Comparison of ENCODE assay signal across 1 cellular context in the genomic region with DNA sequence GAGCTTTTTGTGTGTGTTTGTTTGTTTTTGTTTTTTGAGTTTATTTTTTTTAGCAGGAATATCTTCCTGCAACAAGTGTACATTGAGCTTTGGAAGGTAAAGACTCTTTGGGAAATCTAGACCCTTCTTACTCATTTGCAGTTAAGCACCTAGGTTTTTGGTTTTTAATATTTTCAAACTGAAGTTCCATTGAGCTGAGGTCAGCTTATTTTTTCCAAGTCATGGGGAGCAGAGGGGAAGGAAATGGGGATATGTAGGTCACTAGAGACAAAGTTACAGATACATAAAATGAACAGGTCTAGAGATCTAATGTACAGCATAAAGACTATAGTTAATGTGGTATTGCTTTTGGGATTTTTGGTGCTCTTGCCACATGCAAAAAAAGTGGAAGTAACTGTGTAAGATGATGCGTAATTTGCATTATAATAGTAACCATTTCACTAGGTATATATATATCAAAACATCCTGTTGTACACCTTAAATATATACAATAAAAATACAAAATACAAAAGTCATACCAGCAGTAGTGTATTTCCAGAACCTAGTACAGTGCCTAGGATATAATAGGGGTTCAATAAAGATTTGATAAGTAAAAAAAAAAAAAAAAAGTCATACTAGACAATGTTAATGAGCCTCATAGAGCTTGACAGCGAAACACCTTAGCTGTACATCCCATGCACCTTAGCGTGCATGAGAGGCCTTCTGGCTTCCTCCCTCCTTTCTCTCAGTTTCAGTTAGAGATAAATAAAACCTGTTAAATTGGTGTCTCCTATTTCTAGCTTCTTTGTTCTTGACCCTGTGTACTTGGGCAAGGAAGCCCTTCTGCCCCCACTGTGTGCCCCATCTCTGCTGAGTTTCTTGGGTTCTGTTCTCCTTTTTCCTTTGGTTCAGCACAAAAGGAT.
A peak's percentile ranks its signal among the peaks of the same experiment; 100 is the strongest.
TF ChIP-seq lines count a peak whose summit lies in the region.

No MANE protein-coding gene starts in this region.

TF ChIP-seq in K562, 482 proteins besides CTCF, POLR2A, EP300 and RAD21:
- TF ChIP-seq HIVEP1 (CRISPR knock-in tag; IDR thresholded peaks at IDR 0.05), result no peak
- TF ChIP-seq MYC (IDR thresholded peaks at IDR 0.05; ENCODE audit: low read depth, low read length), result no peak
- no peak for TF ChIP-seq MYC (CRISPR knock-in tag; IDR thresholded peaks at IDR 0.05; ENCODE audit: borderline replicate concordance, low read depth)
- no peak for TF ChIP-seq JUN (IDR thresholded peaks at IDR 0.05; ENCODE audit: borderline replicate concordance, low read depth, low read length)
- no peak for TF ChIP-seq JUN (CRISPR knock-in tag; IDR thresholded peaks at IDR 0.05; ENCODE audit: borderline replicate concordance)
- no peak for TF ChIP-seq ZNF408 (CRISPR knock-in tag; IDR thresholded peaks at IDR 0.05; ENCODE audit: low read depth)
- peak; percentile 37; the same call in 1 of the 2 replicates for TF ChIP-seq MAFK (IDR thresholded peaks at IDR 0.05; ENCODE audit: low read length)
- TF ChIP-seq, protein P1, sequence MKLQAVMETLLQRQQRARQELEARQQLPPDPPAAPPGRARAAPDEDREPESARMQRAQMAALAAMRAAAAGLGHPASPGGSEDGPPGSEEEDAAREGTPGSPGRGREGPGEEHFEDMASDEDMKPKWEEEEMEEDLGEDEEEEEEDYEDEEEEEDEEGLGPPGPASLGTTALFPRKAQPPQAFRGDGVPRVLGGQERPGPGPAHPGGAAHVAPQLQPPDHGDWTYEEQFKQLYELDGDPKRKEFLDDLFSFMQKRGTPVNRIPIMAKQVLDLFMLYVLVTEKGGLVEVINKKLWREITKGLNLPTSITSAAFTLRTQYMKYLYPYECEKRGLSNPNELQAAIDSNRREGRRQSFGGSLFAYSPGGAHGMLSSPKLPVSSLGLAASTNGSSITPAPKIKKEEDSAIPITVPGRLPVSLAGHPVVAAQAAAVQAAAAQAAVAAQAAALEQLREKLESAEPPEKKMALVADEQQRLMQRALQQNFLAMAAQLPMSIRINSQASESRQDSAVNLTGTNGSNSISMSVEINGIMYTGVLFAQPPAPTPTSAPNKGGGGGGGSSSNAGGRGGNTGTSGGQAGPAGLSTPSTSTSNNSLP (IDR thresholded peaks at IDR 0.05; ENCODE audit: borderline replicate concordance, low read depth, low read length), result no peak
- no peak for TF ChIP-seq ESRRB (CRISPR knock-in tag; IDR thresholded peaks at IDR 0.05; ENCODE audit: borderline replicate concordance)
- 0 out of 2 replicates have a peak, but pooled peaks have one; percentile 23 for TF ChIP-seq MAFG (tag; conservative IDR thresholded peaks at IDR 0.05)
- TF ChIP-seq RFX1 (IDR thresholded peaks at IDR 0.05), result no peak
- TF ChIP-seq, protein P2, sequence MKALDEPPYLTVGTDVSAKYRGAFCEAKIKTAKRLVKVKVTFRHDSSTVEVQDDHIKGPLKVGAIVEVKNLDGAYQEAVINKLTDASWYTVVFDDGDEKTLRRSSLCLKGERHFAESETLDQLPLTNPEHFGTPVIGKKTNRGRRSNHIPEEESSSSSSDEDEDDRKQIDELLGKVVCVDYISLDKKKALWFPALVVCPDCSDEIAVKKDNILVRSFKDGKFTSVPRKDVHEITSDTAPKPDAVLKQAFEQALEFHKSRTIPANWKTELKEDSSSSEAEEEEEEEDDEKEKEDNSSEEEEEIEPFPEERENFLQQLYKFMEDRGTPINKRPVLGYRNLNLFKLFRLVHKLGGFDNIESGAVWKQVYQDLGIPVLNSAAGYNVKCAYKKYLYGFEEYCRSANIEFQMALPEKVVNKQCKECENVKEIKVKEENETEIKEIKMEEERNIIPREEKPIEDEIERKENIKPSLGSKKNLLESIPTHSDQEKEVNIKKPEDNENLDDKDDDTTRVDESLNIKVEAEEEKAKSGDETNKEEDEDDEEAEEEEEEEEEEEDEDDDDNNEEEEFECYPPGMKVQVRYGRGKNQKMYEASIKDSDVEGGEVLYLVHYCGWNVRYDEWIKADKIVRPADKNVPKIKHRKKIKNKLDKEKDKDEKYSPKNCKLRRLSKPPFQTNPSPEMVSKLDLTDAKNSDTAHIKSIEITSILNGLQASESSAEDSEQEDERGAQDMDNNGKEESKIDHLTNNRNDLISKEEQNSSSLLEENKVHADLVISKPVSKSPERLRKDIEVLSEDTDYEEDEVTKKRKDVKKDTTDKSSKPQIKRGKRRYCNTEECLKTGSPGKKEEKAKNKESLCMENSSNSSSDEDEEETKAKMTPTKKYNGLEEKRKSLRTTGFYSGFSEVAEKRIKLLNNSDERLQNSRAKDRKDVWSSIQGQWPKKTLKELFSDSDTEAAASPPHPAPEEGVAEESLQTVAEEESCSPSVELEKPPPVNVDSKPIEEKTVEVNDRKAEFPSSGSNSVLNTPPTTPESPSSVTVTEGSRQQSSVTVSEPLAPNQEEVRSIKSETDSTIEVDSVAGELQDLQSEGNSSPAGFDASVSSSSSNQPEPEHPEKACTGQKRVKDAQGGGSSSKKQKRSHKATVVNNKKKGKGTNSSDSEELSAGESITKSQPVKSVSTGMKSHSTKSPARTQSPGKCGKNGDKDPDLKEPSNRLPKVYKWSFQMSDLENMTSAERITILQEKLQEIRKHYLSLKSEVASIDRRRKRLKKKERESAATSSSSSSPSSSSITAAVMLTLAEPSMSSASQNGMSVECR (CRISPR knock-in tag; IDR thresholded peaks at IDR 0.05), result no peak
- TF ChIP-seq, protein P3, sequence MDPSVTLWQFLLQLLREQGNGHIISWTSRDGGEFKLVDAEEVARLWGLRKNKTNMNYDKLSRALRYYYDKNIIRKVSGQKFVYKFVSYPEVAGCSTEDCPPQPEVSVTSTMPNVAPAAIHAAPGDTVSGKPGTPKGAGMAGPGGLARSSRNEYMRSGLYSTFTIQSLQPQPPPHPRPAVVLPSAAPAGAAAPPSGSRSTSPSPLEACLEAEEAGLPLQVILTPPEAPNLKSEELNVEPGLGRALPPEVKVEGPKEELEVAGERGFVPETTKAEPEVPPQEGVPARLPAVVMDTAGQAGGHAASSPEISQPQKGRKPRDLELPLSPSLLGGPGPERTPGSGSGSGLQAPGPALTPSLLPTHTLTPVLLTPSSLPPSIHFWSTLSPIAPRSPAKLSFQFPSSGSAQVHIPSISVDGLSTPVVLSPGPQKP (CRISPR knock-in tag; IDR thresholded peaks at IDR 0.05), result no peak
- no peak for TF ChIP-seq MTF1 (CRISPR knock-in tag; IDR thresholded peaks at IDR 0.05; ENCODE audit: borderline replicate concordance)
- peak; percentile 51; the same call in 1 of the 2 replicates for TF ChIP-seq C11orf30 (IDR thresholded peaks at IDR 0.05; ENCODE audit: low read depth)
- TF ChIP-seq MAFF (IDR thresholded peaks at IDR 0.05; ENCODE audit: low read length), result peak; percentile 47
- TF ChIP-seq RBM17 (IDR thresholded peaks at IDR 0.05; ENCODE audit: borderline replicate concordance, low read depth, low read length), result no peak
- TF ChIP-seq RBM25 (IDR thresholded peaks at IDR 0.05; ENCODE audit: low read depth, low read length, severe bottlenecking), result no peak
- peak; percentile 66 for TF ChIP-seq ZNF316 (IDR thresholded peaks at IDR 0.05)
